ENCODE assay signal across 5 cellular contexts in the genomic region with DNA sequence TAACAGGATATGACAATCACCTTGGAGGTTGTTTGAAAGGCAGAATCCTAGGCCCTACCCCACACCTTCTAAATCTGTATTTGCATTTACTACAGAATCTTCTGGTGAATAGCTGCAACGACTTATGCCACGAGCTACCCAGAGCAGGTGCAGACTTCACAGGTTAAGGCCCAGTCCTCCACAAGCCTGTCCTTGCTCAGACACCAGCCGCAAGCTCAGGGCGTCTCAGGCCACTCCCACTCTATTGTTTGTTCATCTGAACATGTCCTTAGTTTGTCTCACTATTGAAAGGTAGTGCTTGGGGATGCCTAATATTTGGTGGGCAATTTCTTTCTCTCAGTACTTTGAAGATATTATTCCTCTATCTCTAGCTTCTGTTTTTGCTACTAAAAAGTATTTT.
"Had no signal": no experiment of that assay in that cellular context is flagged by ENCODE, and none has a peak within 500 bp of the region (broad histone marks: within the 10 kb centered on the region; RNA-seq: fewer than 3 reads in every experiment).

No MANE protein-coding gene starts in this region.

- DNase-seq: GM23248, H9, HCEC 1CT, IMR-90 had no signal

- H3K4me3 ChIP-seq: GM23248, K562 had no signal
